In genomic region chr9:21443849-21444625, GRCh38 we compare ENCODE assay signal across 12 cellular contexts. TPM values are rescaled to one million over a fixed set of nuclear protein-coding genes. Genes with fewer than 3 reads are reported as not detected.
A peak's percentile ranks its signal among the peaks of the same experiment; 100 is the strongest.
DNase-seq lines count a peak whose midpoint lies in the region; ATAC-seq, FAIRE-seq and TF ChIP-seq lines count a peak whose summit lies in the region.
"Had no signal": no experiment of that assay in that cellular context is flagged by ENCODE, and none has a peak within 500 bp of the region (broad histone marks: within the 10 kb centered on the region; RNA-seq: fewer than 3 reads in every experiment).

No MANE protein-coding gene starts in this region.

- H3K4me1 Mint-ChIP-seq in activated T-helper 1 cell treated with anti-CD3 and anti-CD28 coated beads, Interleukin-12 subunit alpha, Interleukin-12 subunit beta, Interleukin-2, Interleukin-4 antibody, amounts not matched to agents 30 ng/mL and 10 ng/mL and 1 ng/mL, durations not matched to agents 14 hours and 24 hours and 36 hours (ENCODE audit: low read depth), result peaks cover 12% of the 10 kb centered on the region

- H3K4me3 Mint-ChIP-seq in activated T-helper 1 cell treated with anti-CD3 and anti-CD28 coated beads, Interleukin-12 subunit alpha, Interleukin-12 subunit beta, Interleukin-2, Interleukin-4 antibody, amounts not matched to agents 30 ng/mL and 10 ng/mL and 1 ng/mL, durations not matched to agents 14 hours and 24 hours and 36 hours, result peak overlapping the region; percentile 15

- TF ChIP-seq POLR2A in GM12891 (IDR thresholded peaks at IDR 0.05; ENCODE audit: low read depth, low read length), result no peak

- in situ Hi-C loops in G401 (cut with HindIII; ENCODE audit: low sequenced_read_pairs), result no loop called here

- peak; percentile 85 for ATAC-seq in GM19468 (IDR thresholded peaks at IDR 0.05; ENCODE audit: extremely low read depth, unreplicated experiment)
- peak; percentile 94 for ATAC-seq in HG03175 (IDR thresholded peaks at IDR 0.05; ENCODE audit: unreplicated experiment)

- intact Hi-C loops in activated T-helper 1 cell treated with anti-CD3 and anti-CD28 coated beads, Interleukin-12 subunit alpha, Interleukin-12 subunit beta, Interleukin-2, Interleukin-4 antibody, amounts not matched to agents 30 ng/mL and 10 ng/mL and 1 ng/mL, durations not matched to agents 14 hours and 24 hours and 36 hours (cut with micrococcal nuclease), result no loop called here

- H3K36me3 Mint-ChIP-seq in activated T-helper 1 cell treated with anti-CD3 and anti-CD28 coated beads, Interleukin-12 subunit alpha, Interleukin-12 subunit beta, Interleukin-2, Interleukin-4 antibody, amounts not matched to agents 30 ng/mL and 10 ng/mL and 1 ng/mL, durations not matched to agents 14 hours and 24 hours and 36 hours (ENCODE audit: low read depth), result no peaks in the 10 kb centered on the region

- no peak overlapping the region for H3K27ac Mint-ChIP-seq in activated T-helper 1 cell treated with anti-CD3 and anti-CD28 coated beads, Interleukin-12 subunit alpha, Interleukin-12 subunit beta, Interleukin-2, Interleukin-4 antibody, amounts not matched to agents 30 ng/mL and 10 ng/mL and 1 ng/mL, durations not matched to agents 14 hours and 24 hours and 36 hours

- H3K9me3 Mint-ChIP-seq in activated T-helper 1 cell treated with anti-CD3 and anti-CD28 coated beads, Interleukin-12 subunit alpha, Interleukin-12 subunit beta, Interleukin-2, Interleukin-4 antibody, amounts not matched to agents 30 ng/mL and 10 ng/mL and 1 ng/mL, durations not matched to agents 14 hours and 24 hours and 36 hours, result no peaks in the 10 kb centered on the region

- H3K27me3 Mint-ChIP-seq in activated T-helper 1 cell treated with anti-CD3 and anti-CD28 coated beads, Interleukin-12 subunit alpha, Interleukin-12 subunit beta, Interleukin-2, Interleukin-4 antibody, amounts not matched to agents 30 ng/mL and 10 ng/mL and 1 ng/mL, durations not matched to agents 14 hours and 24 hours and 36 hours (ENCODE audit: insufficient read depth), result peaks cover 26% of the 10 kb centered on the region

- peak; percentile 84 for FAIRE-seq in GM12891 (lab: Jason Lieb, UNC)

- peak; percentile 12 for DNase-seq in GM12891 (ENCODE audit: insufficient read length, low spot score)
- peak; percentile 11 for DNase-seq in activated T-helper 1 cell treated with anti-CD3 and anti-CD28 coated beads, Interleukin-12 subunit alpha, Interleukin-12 subunit beta, Interleukin-2, Interleukin-4 antibody, amounts not matched to agents 30 ng/mL and 10 ng/mL and 1 ng/mL, durations not matched to agents 14 hours and 24 hours and 36 hours (ENCODE audit: low spot score)
- no peak for DNase-seq in A172 (ENCODE audit: low spot score)
- no peak for DNase-seq in HT-29 (ENCODE audit: low spot score)
- DNase-seq in G401 (ENCODE audit: low spot score), result no peak
- no peak for DNase-seq in NCI-H2171 treated with DMSO at 0.1 percent for 48 hours (lab: John Stamatoyannopoulos, UW)
- DNase-seq: NCI-H69 had no signal

TF ChIP-seq in GM12891, 5 proteins besides CTCF, POLR2A, EP300 and RAD21:
- peak; percentile 71 for TF ChIP-seq SPI1 (IDR thresholded peaks at IDR 0.05; ENCODE audit: low read depth, low read length)
- TF ChIP-seq PAX5 (IDR thresholded peaks at IDR 0.05; ENCODE audit: insufficient read depth, low read length, severe bottlenecking), result no peak

RNA-seq across cellular contexts. Expression of gene IFNA1, which starts 3.8 kb away (rescaled TPM):
- not detected for polyA plus RNA-seq in GM12891 (2012; ENCODE audit: low read depth, missing spikeins)
- total RNA-seq in activated T-helper 1 cell treated with anti-CD3 and anti-CD28 coated beads, Interleukin-12 subunit alpha, Interleukin-12 subunit beta, Interleukin-2, Interleukin-4 antibody, amounts not matched to agents 30 ng/mL and 10 ng/mL and 1 ng/mL, durations not matched to agents 14 hours and 24 hours and 36 hours, result not detected in 2 replicates
- total RNA-seq in A172 (2014; rRNA removed; shearing (Covaris generic)), result not detected in 2 replicates
- not detected in 2 replicates for total RNA-seq in HT-29 (2014; rRNA removed; shearing (Covaris generic))
- total RNA-seq in G401 (2014; rRNA removed; shearing (Covaris generic)), result not detected in 2 replicates
- total RNA-seq: glomerular endothelial cell, pulmonary artery endothelial cell, ureter had no signal

RNA-seq across cellular contexts. Expression of gene IFNA8, which starts 35.1 kb away (rescaled TPM):
- not detected for polyA plus RNA-seq in GM12891 (2012; ENCODE audit: low read depth, missing spikeins)
- total RNA-seq in activated T-helper 1 cell treated with anti-CD3 and anti-CD28 coated beads, Interleukin-12 subunit alpha, Interleukin-12 subunit beta, Interleukin-2, Interleukin-4 antibody, amounts not matched to agents 30 ng/mL and 10 ng/mL and 1 ng/mL, durations not matched to agents 14 hours and 24 hours and 36 hours, result not detected in 2 replicates
- not detected in 2 replicates for total RNA-seq in A172 (2014; rRNA removed; shearing (Covaris generic))
- total RNA-seq in HT-29 (2014; rRNA removed; shearing (Covaris generic)), result not detected in 2 replicates
- not detected in 2 replicates for total RNA-seq in G401 (2014; rRNA removed; shearing (Covaris generic))
- total RNA-seq: glomerular endothelial cell, pulmonary artery endothelial cell, ureter had no signal

RNA-seq across cellular contexts. Expression of gene IFNE, which starts 38.1 kb away (rescaled TPM):
- polyA plus RNA-seq in GM12891 (2012; ENCODE audit: low read depth, missing spikeins), result not detected
- total RNA-seq in activated T-helper 1 cell treated with anti-CD3 and anti-CD28 coated beads, Interleukin-12 subunit alpha, Interleukin-12 subunit beta, Interleukin-2, Interleukin-4 antibody, amounts not matched to agents 30 ng/mL and 10 ng/mL and 1 ng/mL, durations not matched to agents 14 hours and 24 hours and 36 hours, result not detected in 2 replicates
- not detected in 2 replicates for total RNA-seq in A172 (2014; rRNA removed; shearing (Covaris generic))
- 0.52 and 0.56 TPM in 2 replicates for total RNA-seq in HT-29 (2014; rRNA removed; shearing (Covaris generic))
- not detected in 2 replicates for total RNA-seq in G401 (2014; rRNA removed; shearing (Covaris generic))

RNA-seq across cellular contexts. Expression of gene IFNA2, which starts 58.8 kb away (rescaled TPM):
- 0.31 TPM for polyA plus RNA-seq in GM12891 (2012; ENCODE audit: low read depth, missing spikeins)
- total RNA-seq in activated T-helper 1 cell treated with anti-CD3 and anti-CD28 coated beads, Interleukin-12 subunit alpha, Interleukin-12 subunit beta, Interleukin-2, Interleukin-4 antibody, amounts not matched to agents 30 ng/mL and 10 ng/mL and 1 ng/mL, durations not matched to agents 14 hours and 24 hours and 36 hours, result not detected in 2 replicates
- not detected in 2 replicates for total RNA-seq in A172 (2014; rRNA removed; shearing (Covaris generic))
- total RNA-seq in HT-29 (2014; rRNA removed; shearing (Covaris generic)), result not detected in 2 replicates
- not detected in 2 replicates for total RNA-seq in G401 (2014; rRNA removed; shearing (Covaris generic))
- total RNA-seq: glomerular endothelial cell, pulmonary artery endothelial cell, ureter had no signal

Comparison
In these comparisons a context has a peak if more than half of its experiments do, and no peak if none do; other contexts are left out.
1. DNase-seq: peak in GM12891 (single experiment) and activated T-helper 1 cell treated with anti-CD3 and anti-CD28 coated beads, Interleukin-12 subunit alpha, Interleukin-12 subunit beta, Interleukin-2, Interleukin-4 antibody, amounts not matched to agents 30 ng/mL and 10 ng/mL and 1 ng/mL, durations not matched to agents 14 hours and 24 hours and 36 hours (single experiment); none in A172 (single experiment), HT-29 (single experiment), G401 (single experiment) and NCI-H2171 treated with DMSO at 0.1 percent for 48 hours (single experiment).